ENCODE assay signal across 12 cellular contexts in genomic region chr16:1961651-1962067, GRCh38. TPM values are rescaled to one million over a fixed set of nuclear protein-coding genes. Genes with fewer than 3 reads are reported as not detected.
DNase-seq lines count a peak whose midpoint lies in the region; ATAC-seq and TF ChIP-seq lines count a peak whose summit lies in the region.
"Had no signal": no experiment of that assay in that cellular context is flagged by ENCODE, and none has a peak within 500 bp of the region (broad histone marks: within the 10 kb centered on the region; RNA-seq: fewer than 3 reads in every experiment).

No MANE protein-coding gene starts in this region.

- H3K27ac ChIP-seq in HUES6 (ENCODE audit: low read depth, low read length), result no peak overlapping the region
- H3K27ac ChIP-seq: brain microvascular endothelial cell, parathyroid adenoma, SJCRH30 had no signal

- H3K4me3 ChIP-seq in HUES6 (ENCODE audit: low read depth, low read length), result peak overlapping the region; percentile 6; the same call in 1 of the 2 replicates
- H3K4me3 ChIP-seq: SJCRH30 had no signal

- intact Hi-C loops in activated CD4-positive, alpha-beta T cell treated with anti-CD3 and anti-CD28 coated beads for 36 hours (cut with DNase I, micrococcal nuclease), result loop anchor here in 1 of 2 experiments (2.0 to 5.0 kb wide), 2 partner anchors 46 to 193 kb away; partner anchors contain the start of genes TRAF7 and ZNF598

- H3K9ac ChIP-seq in HUES6 (ENCODE audit: low read length), result no peak overlapping the region
- H3K9ac ChIP-seq: parathyroid adenoma had no signal

- H3K9me3 Mint-ChIP-seq in activated CD4-positive, alpha-beta T cell treated with anti-CD3 and anti-CD28 coated beads for 36 hours (ENCODE audit: low read depth), result no peaks in the 10 kb centered on the region
- no peaks in the 10 kb centered on the region for H3K9me3 Mint-ChIP-seq in WTC11
- H3K9me3 Mint-ChIP-seq in naive thymus-derived CD8-positive, alpha-beta T cell, result no peaks in the 10 kb centered on the region

- H3K4me1 ChIP-seq in HUES6 (ENCODE audit: control insufficient read depth, insufficient read depth, low read length), result peaks cover 20% of the 10 kb centered on the region

- H3K9me3 ChIP-seq in HUES6 (ENCODE audit: control insufficient read depth, insufficient read depth, low read depth, low read length), result no peaks in the 10 kb centered on the region
- H3K9me3 ChIP-seq: heart left ventricle, SJCRH30 had no signal

- peak overlapping the region; percentile 99 for H3K27ac Mint-ChIP-seq in activated CD4-positive, alpha-beta T cell treated with anti-CD3 and anti-CD28 coated beads for 36 hours
- H3K27ac Mint-ChIP-seq in WTC11, result peak overlapping the region; percentile 82; the same call in 1 of the 2 replicates
- peak overlapping the region in 8 of 10 donors; percentile 35 to 98 (median 80) for H3K27ac Mint-ChIP-seq in naive thymus-derived CD8-positive, alpha-beta T cell

- ATAC-seq in activated CD4-positive, alpha-beta T cell treated with anti-CD3 and anti-CD28 coated beads for 36 hours, result no peak
- ATAC-seq in WTC11 (peak; percentile 2), HG02763 (IDR thresholded peaks at IDR 0.05; ENCODE audit: unreplicated experiment) (no peak)
- ATAC-seq in naive thymus-derived CD8-positive, alpha-beta T cell, result no peak
- ATAC-seq: heart left ventricle had no signal

- in situ Hi-C loops in GM13976 (cut with MboI; ENCODE audit: low sequenced_read_pairs, unreplicated experiment), result no loop called here

- H3K27me3 Mint-ChIP-seq in activated CD4-positive, alpha-beta T cell treated with anti-CD3 and anti-CD28 coated beads for 36 hours, result no peaks in the 10 kb centered on the region
- H3K27me3 Mint-ChIP-seq in WTC11 (ENCODE audit: low read depth), result peaks cover 3% of the 10 kb centered on the region; the same call in 1 of the 2 replicates
- peaks cover 0 to 2% (median 0%) of the 10 kb centered on the region in 5 donors for H3K27me3 Mint-ChIP-seq in naive thymus-derived CD8-positive, alpha-beta T cell

- TF ChIP-seq CTCF in WTC11 (IDR thresholded peaks at IDR 0.05), result no peak
- TF ChIP-seq CTCF in GM13976 (IDR thresholded peaks at IDR 0.05; ENCODE audit: borderline replicate concordance, control extremely low read depth, extremely low read depth, insufficient read depth, missing control alignments), result no peak

- peaks cover 32% of the 10 kb centered on the region for H3K36me3 ChIP-seq in HUES6 (ENCODE audit: control insufficient read depth, insufficient read depth, low read length)

- no peaks in the 10 kb centered on the region for H3K27me3 ChIP-seq in HUES6 (ENCODE audit: control insufficient read depth, insufficient read depth, low read length)
- H3K27me3 ChIP-seq: brain microvascular endothelial cell, heart left ventricle, SJCRH30 had no signal

- peak overlapping the region; percentile 96 for H3K4me3 Mint-ChIP-seq in activated CD4-positive, alpha-beta T cell treated with anti-CD3 and anti-CD28 coated beads for 36 hours
- H3K4me3 Mint-ChIP-seq in WTC11, result peak overlapping the region; percentile 94
- H3K4me3 Mint-ChIP-seq in naive thymus-derived CD8-positive, alpha-beta T cell, result peak overlapping the region in 8 of 10 donors; percentile 33 to 92 (median 52)

- peak; percentile 57 for DNase-seq in activated CD4-positive, alpha-beta T cell treated with anti-CD3 and anti-CD28 coated beads for 36 hours
- no peak for DNase-seq in activated CD4-positive, alpha-beta T cell treated with anti-CD3 and anti-CD28 coated beads, Interleukin-2, amount 50 U/mL, for 1 hour
- DNase-seq in WTC11 (ENCODE audit: low spot score) (no peak), RPMI8226 (no peak), GM13976 (ENCODE audit: low spot score) (no peak)
- peak in 1 of 10 donors; percentile 15 for DNase-seq in naive thymus-derived CD8-positive, alpha-beta T cell
- DNase-seq: brain microvascular endothelial cell, heart left ventricle, SJCRH30 had no signal

- peaks cover 49% of the 10 kb centered on the region for H3K36me3 Mint-ChIP-seq in activated CD4-positive, alpha-beta T cell treated with anti-CD3 and anti-CD28 coated beads for 36 hours (ENCODE audit: low read depth)
- H3K36me3 Mint-ChIP-seq in WTC11, result peaks cover 35% of the 10 kb centered on the region
- peaks cover 4 to 33% (median 14%) of the 10 kb centered on the region in 3 donors for H3K36me3 Mint-ChIP-seq in naive thymus-derived CD8-positive, alpha-beta T cell

- POLR2A ChIA-PET in activated CD4-positive, alpha-beta T cell treated with anti-CD3 and anti-CD28 coated beads for 36 hours (lab: Charles Lee), result interaction anchor here (1.7 to 2.5 kb wide), 2 partner anchors 10 to 18 kb away, joined by 9 to 14 read pairs; partner anchors contain the start of genes MSRB1 and TBL3
- POLR2A ChIA-PET in WTC11 (lab: Charles Lee), result interaction anchor here (0.7 to 2.0 kb wide), 5 partner anchors 9 to 194 kb away, joined by 3 to 10 read pairs (median 5); partner anchors contain the start of genes NTHL1, TBL3, TRAF7 and TSC2
- POLR2A ChIA-PET in naive thymus-derived CD8-positive, alpha-beta T cell (lab: Charles Lee), result interaction anchor here (4.0 to 7.9 kb wide), 2 partner anchors 9 to 22 kb away, joined by 39 to 89 read pairs; partner anchors contain the start of genes GFER, NOXO1 and TBL3

- CTCF ChIA-PET in activated CD4-positive, alpha-beta T cell treated with anti-CD3 and anti-CD28 coated beads for 36 hours (lab: Charles Lee), result no interaction called here
- CTCF ChIA-PET in WTC11 (lab: Charles Lee), result interaction anchor here (1.0 to 1.7 kb wide), 4 partner anchors 15 to 38 kb away, joined by 3 to 5 read pairs (median 4); no protein-coding TSS in a partner anchor

- peaks cover 38% of the 10 kb centered on the region for H3K4me1 Mint-ChIP-seq in activated CD4-positive, alpha-beta T cell treated with anti-CD3 and anti-CD28 coated beads for 36 hours
- H3K4me1 Mint-ChIP-seq in WTC11, result peaks cover 39% of the 10 kb centered on the region
- peaks cover 25 to 55% (median 50%) of the 10 kb centered on the region in 4 donors for H3K4me1 Mint-ChIP-seq in naive thymus-derived CD8-positive, alpha-beta T cell

TF ChIP-seq in WTC11, 78 proteins besides CTCF, POLR2A, EP300 and RAD21 (continues in another document):
- TF ChIP-seq ZNF425 (CRISPR knock-in tag; conservative IDR thresholded peaks at IDR 0.05) (peak; percentile 51; the same call in 1 of the 2 replicates), IRF1 (CRISPR knock-in tag; IDR thresholded peaks at IDR 0.05) (peak; percentile 51; the same call in 1 of the 2 replicates)

RNA-seq across cellular contexts. Expression of gene NDUFB10, which starts 2.3 kb away (rescaled TPM):
- 100 to 1,000 TPM; 113 to 118 TPM for total RNA-seq in activated CD4-positive, alpha-beta T cell treated with anti-CD3 and anti-CD28 coated beads for 36 hours
- 200 to 228 TPM (median 205 TPM) in 3 replicates for total RNA-seq in WTC11 (2021)
- 10 to 100 TPM; 62.5 to 65.6 TPM for total RNA-seq in naive thymus-derived CD8-positive, alpha-beta T cell
- 100 to 1,000 TPM; 180 to 217 (median 187) TPM for polyA plus RNA-seq in naive thymus-derived CD8-positive, alpha-beta T cell

RNA-seq across cellular contexts. Expression of gene RPS2, which starts 3.0 kb away (rescaled TPM):
- total RNA-seq in activated CD4-positive, alpha-beta T cell treated with anti-CD3 and anti-CD28 coated beads for 36 hours, result 1,000 to 10,000 TPM; 5,351 to 6,287 TPM
- total RNA-seq in WTC11 (2021), result 4,395 to 4,767 TPM (median 4,632 TPM) in 3 replicates
- 1,000 to 10,000 TPM; 3,016 to 3,025 TPM for total RNA-seq in naive thymus-derived CD8-positive, alpha-beta T cell
- polyA plus RNA-seq in naive thymus-derived CD8-positive, alpha-beta T cell, result 1,000 to 10,000 TPM; 6,506 to 7,644 (median 7,481) TPM

RNA-seq across cellular contexts. Expression of gene RNF151, which starts 5.0 kb away (rescaled TPM):
- not detected for total RNA-seq in activated CD4-positive, alpha-beta T cell treated with anti-CD3 and anti-CD28 coated beads for 36 hours
- 0.31 TPM in 1 of 3 replicates, not detected in the others for total RNA-seq in WTC11 (2021)
- total RNA-seq in naive thymus-derived CD8-positive, alpha-beta T cell, result not detected
- polyA plus RNA-seq in naive thymus-derived CD8-positive, alpha-beta T cell, result not detected
- total RNA-seq: heart left ventricle, SJCRH30 had no signal
- polyA plus RNA-seq: heart left ventricle had no signal

RNA-seq across cellular contexts. Expression of gene RPL3L, which starts 7.2 kb away (rescaled TPM):
- total RNA-seq in activated CD4-positive, alpha-beta T cell treated with anti-CD3 and anti-CD28 coated beads for 36 hours, result not detected
- 0.77 to 1.1 TPM (median 0.96 TPM) in 3 replicates for total RNA-seq in WTC11 (2021)
- not detected for total RNA-seq in naive thymus-derived CD8-positive, alpha-beta T cell
- polyA plus RNA-seq in naive thymus-derived CD8-positive, alpha-beta T cell, result not detected

RNA-seq across cellular contexts. Expression of gene TBL3, which starts 10.2 kb away (rescaled TPM):
- total RNA-seq in activated CD4-positive, alpha-beta T cell treated with anti-CD3 and anti-CD28 coated beads for 36 hours, result 10 to 100 TPM; 47.4 to 48.6 TPM
- 67.6 to 73.4 TPM (median 71.3 TPM) in 3 replicates for total RNA-seq in WTC11 (2021)
- 10 to 100 TPM; 30.0 to 33.4 TPM for total RNA-seq in naive thymus-derived CD8-positive, alpha-beta T cell
- 10 to 100 TPM; 44.6 to 61.8 (median 52.2) TPM for polyA plus RNA-seq in naive thymus-derived CD8-positive, alpha-beta T cell
